9 cellular contexts compared by ENCODE assay signal in genomic region chr11:96154802-96155520, GRCh38.
DNase-seq lines count a peak whose midpoint lies in the region; ATAC-seq, FAIRE-seq and TF ChIP-seq lines count a peak whose summit lies in the region.
"Had no signal": no experiment of that assay in that cellular context is flagged by ENCODE, and none has a peak within 500 bp of the region (broad histone marks: within the 10 kb centered on the region; RNA-seq: fewer than 3 reads in every experiment).

No MANE protein-coding gene starts in this region.

- H3K79me2 ChIP-seq in keratinocyte (ENCODE audit: control insufficient read depth, insufficient read depth, low read length), result no peaks in the 10 kb centered on the region

- no peaks in the 10 kb centered on the region for H3K9me3 Mint-ChIP-seq in activated CD4-positive, alpha-beta T cell treated with anti-CD3 and anti-CD28 coated beads for 36 hours (ENCODE audit: low read depth)

- intact Hi-C loops in activated CD4-positive, alpha-beta T cell treated with anti-CD3 and anti-CD28 coated beads for 36 hours (cut with DNase I, micrococcal nuclease), result loop anchor here in 1 of 2 experiments (2.0 kb wide), 1 partner anchor 42 kb away; no protein-coding TSS in a partner anchor

- peaks cover 60% of the 10 kb centered on the region for H3K4me1 Mint-ChIP-seq in activated CD4-positive, alpha-beta T cell treated with anti-CD3 and anti-CD28 coated beads for 36 hours

- H3K9ac ChIP-seq in keratinocyte (ENCODE audit: control insufficient read depth, extremely low read depth, insufficient read depth, low read length), result peak overlapping the region; percentile 64

- H3K36me3 ChIP-seq in keratinocyte (ENCODE audit: control insufficient read depth in 2 of 2, extremely low read depth in 1 of 2, insufficient read depth in 2 of 2, low read length in 2 of 2) (no peaks in the 10 kb centered on the region), thoracic aorta (no peaks in the 10 kb centered on the region)

- TF ChIP-seq POLR2A in GM12891 (IDR thresholded peaks at IDR 0.05; ENCODE audit: low read depth, low read length), result no peak

- H3K27ac ChIP-seq in keratinocyte (ENCODE audit: control insufficient read depth, insufficient read depth, low read length) (peak overlapping the region; percentile 89), thoracic aorta (peak overlapping the region; percentile 54 to 58)

- H3K4me3 Mint-ChIP-seq in activated CD4-positive, alpha-beta T cell treated with anti-CD3 and anti-CD28 coated beads for 36 hours, result no peak overlapping the region

- H2AFZ ChIP-seq in keratinocyte (ENCODE audit: control insufficient read depth, low read length), result peak overlapping the region; percentile 85

- H4K20me1 ChIP-seq in keratinocyte (ENCODE audit: control insufficient read depth, extremely low read depth, insufficient read depth, low read length), result no peaks in the 10 kb centered on the region

- H3K27me3 ChIP-seq in keratinocyte (ENCODE audit: control insufficient read depth, extremely low read depth, insufficient read depth, low read length), result no peaks in the 10 kb centered on the region
- H3K27me3 ChIP-seq in thoracic aorta (replicated peaks; ENCODE audit: insufficient read depth), result no peaks in the 10 kb centered on the region

- peaks cover 25% of the 10 kb centered on the region for H3K36me3 Mint-ChIP-seq in activated CD4-positive, alpha-beta T cell treated with anti-CD3 and anti-CD28 coated beads for 36 hours (ENCODE audit: low read depth)

- no peaks in the 10 kb centered on the region for H3K27me3 Mint-ChIP-seq in activated CD4-positive, alpha-beta T cell treated with anti-CD3 and anti-CD28 coated beads for 36 hours

- H3K27ac Mint-ChIP-seq in activated CD4-positive, alpha-beta T cell treated with anti-CD3 and anti-CD28 coated beads for 36 hours, result peak overlapping the region; percentile 86

- dilution Hi-C loops in keratinocyte (cut with MboI; ENCODE audit: extremely low pct_ligation_motif_present, low sequenced_read_pairs), result no loop called here

- DNase-seq in activated CD4-positive, alpha-beta T cell treated with anti-CD3 and anti-CD28 coated beads for 36 hours, result no peak
- DNase-seq in activated CD4-positive, alpha-beta T cell treated with anti-CD3 and anti-CD28 coated beads, Interleukin-2, amount 50 U/mL, for 1 hour, result no peak
- DNase-seq in astrocyte of the hippocampus (ENCODE audit: low read depth, low spot score) (peak; percentile 76), keratinocyte (ENCODE audit: low read depth, low spot score) (no peak), thoracic aorta (ENCODE audit: low spot score) (no peak), inferior parietal cortex (ENCODE audit: extremely low spot score) (no peak), urothelium cell line (ENCODE audit: low spot score) (no peak), GM12891 (ENCODE audit: insufficient read length, low spot score) (no peak)

- POLR2A ChIA-PET in activated CD4-positive, alpha-beta T cell treated with anti-CD3 and anti-CD28 coated beads for 36 hours (lab: Charles Lee), result interaction anchor here (0.8 to 1.1 kb wide), 2 partner anchors 93 to 188 kb away, joined by 3 to 4 read pairs; partner anchors contain the start of gene MAML2

- H3K9me1 ChIP-seq in keratinocyte (ENCODE audit: control insufficient read depth, extremely low read depth, insufficient read depth, low read length), result peaks cover 4% of the 10 kb centered on the region

- TF ChIP-seq CTCF in keratinocyte (optimal IDR thresholded peaks at IDR 0.05 in 1 of 3, IDR thresholded peaks at IDR 0.05 in 1 of 3, conservative IDR thresholded peaks at IDR 0.05 in 1 of 3; ENCODE audit: extremely low read depth in 1 of 3, insufficient read depth in 2 of 3, low read length in 3 of 3) (no peak), thoracic aorta (IDR thresholded peaks at IDR 0.05) (no peak)

- FAIRE-seq in keratinocyte (lab: Jason Lieb, UNC) (no peak), urothelium cell line (lab: Jason Lieb, UNC) (no peak), GM12891 (lab: Jason Lieb, UNC) (no peak)
- FAIRE-seq: A204.1 had no signal

- no peak overlapping the region for H3K4me3 ChIP-seq in keratinocyte (ENCODE audit: control insufficient read depth in 2 of 3, extremely low read depth in 1 of 3, insufficient read depth in 2 of 3, low read depth in 1 of 3, low read length in 3 of 3)
- no peak overlapping the region for H3K4me3 ChIP-seq in thoracic aorta

- H3K4me1 ChIP-seq in keratinocyte (ENCODE audit: control insufficient read depth, extremely low read depth, insufficient read depth, low read length) (peaks cover 46% of the 10 kb centered on the region), thoracic aorta (ENCODE audit: control insufficient read depth in 1 of 2, low read depth in 2 of 2) (peaks cover 23 to 48% of the 10 kb centered on the region in 2 donors)

- ATAC-seq in activated CD4-positive, alpha-beta T cell treated with anti-CD3 and anti-CD28 coated beads for 36 hours, result no peak
- ATAC-seq in thoracic aorta (ENCODE audit: insufficient number of reproducible peaks, low FRiP score, low read depth), result no peak

- H3K4me2 ChIP-seq in keratinocyte (ENCODE audit: control insufficient read depth, extremely low read depth, insufficient read depth, low read depth, low read length), result peak overlapping the region; percentile 66

- H3K9me3 ChIP-seq in keratinocyte (ENCODE audit: control insufficient read depth, low read depth, low read length) (no peaks in the 10 kb centered on the region), thoracic aorta (no peaks in the 10 kb centered on the region)

- CTCF ChIA-PET in activated CD4-positive, alpha-beta T cell treated with anti-CD3 and anti-CD28 coated beads for 36 hours (lab: Charles Lee), result interaction anchor here (0.9 to 3.1 kb wide), 8 partner anchors 11 to 188 kb away, joined by 3 to 10 read pairs (median 4); partner anchors contain the start of gene MAML2

TF ChIP-seq in GM12891, 5 proteins besides CTCF, POLR2A, EP300 and RAD21:
- TF ChIP-seq TAF1 (IDR thresholded peaks at IDR 0.05; ENCODE audit: low read depth, low read length), result no peak
- no peak for TF ChIP-seq SPI1 (IDR thresholded peaks at IDR 0.05; ENCODE audit: low read depth, low read length)
- TF ChIP-seq POLR2AphosphoS5 (IDR thresholded peaks at IDR 0.05; ENCODE audit: low read depth, low read length), result no peak
- no peak for TF ChIP-seq PAX5 (IDR thresholded peaks at IDR 0.05; ENCODE audit: insufficient read depth, low read length, severe bottlenecking)
- no peak for TF ChIP-seq POU2F2 (IDR thresholded peaks at IDR 0.05; ENCODE audit: low read depth, low read length)
